In the genomic region with DNA sequence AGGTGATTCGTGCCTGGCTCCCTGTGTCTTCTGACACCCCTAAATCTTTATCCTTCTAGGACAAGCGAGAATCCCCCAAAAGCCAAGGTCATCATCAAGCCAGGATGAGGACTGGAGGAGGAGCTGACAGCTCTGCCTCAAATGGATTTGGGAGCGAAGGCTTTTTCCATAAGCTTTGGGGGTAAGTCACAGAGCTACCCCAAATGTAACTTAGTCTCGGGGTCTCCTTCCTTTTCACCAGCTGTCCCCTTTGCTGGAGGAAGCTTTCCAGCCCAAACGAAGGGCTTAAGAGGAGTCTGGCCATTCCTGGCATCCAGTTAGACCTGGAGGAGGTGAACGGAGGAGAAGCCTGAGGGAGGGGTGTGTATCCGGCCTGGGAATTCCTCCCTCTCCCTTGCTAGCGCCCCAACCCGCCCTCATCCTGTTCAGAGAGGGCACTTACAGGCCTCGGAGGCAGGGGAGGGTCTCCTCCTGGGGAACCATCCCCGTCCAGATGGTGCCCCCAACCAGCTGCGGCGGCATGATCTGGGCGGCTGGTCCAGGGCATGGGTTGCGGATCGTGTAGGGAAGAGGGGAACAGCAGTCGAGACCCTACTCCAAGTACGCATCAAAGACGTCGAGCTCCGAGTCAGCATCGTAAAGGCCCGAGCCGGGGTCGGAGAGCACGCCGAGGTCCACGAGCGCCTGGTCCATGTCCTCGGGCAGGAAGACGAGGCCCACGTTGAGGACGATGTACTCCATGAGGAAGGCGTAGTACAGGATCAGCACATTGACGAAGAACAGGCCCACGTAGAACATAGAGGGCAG, we compare ENCODE assay signal across 8 cellular contexts. TPM values are rescaled to one million over a fixed set of nuclear protein-coding genes. Genes with fewer than 3 reads are reported as not detected.
A peak's percentile ranks its signal among the peaks of the same experiment; 100 is the strongest.
DNase-seq lines count a peak whose midpoint lies in the region; ATAC-seq and TF ChIP-seq lines count a peak whose summit lies in the region.

No MANE protein-coding gene starts in this region.

- H3K9ac ChIP-seq in Loucy (ENCODE audit: low read depth, low read length, poor library complexity, severe bottlenecking) = peak overlapping the region; percentile 67

- no peak overlapping the region for H2AFZ ChIP-seq in Loucy (ENCODE audit: low read length)

- H3K9me3 Mint-ChIP-seq in chondrocyte (ENCODE audit: low read depth) (no peaks in the 10 kb centered on the region), naive B cell (no peaks in the 10 kb centered on the region)

- peaks cover 40% of the 10 kb centered on the region for H3K4me1 ChIP-seq in Loucy (ENCODE audit: insufficient read depth, low read length, poor library complexity, severe bottlenecking)

- peak; percentile 60 for DNase-seq in ELF-1 (ENCODE audit: low read depth, low spot score)
- no peak for DNase-seq in chondrocyte (ENCODE audit: low spot score)
- no peak for DNase-seq in naive B cell
- DNase-seq in effector CD4-positive, alpha-beta T cell = no peak
- no peak for DNase-seq in SIG-M5 (lab: John Stamatoyannopoulos, UW)

- H3K27me3 Mint-ChIP-seq in chondrocyte (ENCODE audit: low read depth) = no peaks in the 10 kb centered on the region
- no peaks in the 10 kb centered on the region for H3K27me3 Mint-ChIP-seq in naive B cell

- H3K36me3 Mint-ChIP-seq in chondrocyte (ENCODE audit: low read depth) (peaks cover 5% of the 10 kb centered on the region), naive B cell (no peaks in the 10 kb centered on the region)

- peaks cover 31% of the 10 kb centered on the region; the same call in 1 of the 2 replicates for H3K79me2 ChIP-seq in Loucy (ENCODE audit: insufficient read depth, low read length)

- no peaks in the 10 kb centered on the region for H3K36me3 ChIP-seq in Loucy (ENCODE audit: insufficient read depth, low read length)

- H3K4me1 Mint-ChIP-seq in chondrocyte (ENCODE audit: low read depth) (peaks cover 75% of the 10 kb centered on the region), naive B cell (peaks cover 72 to 88% (median 75%) of the 10 kb centered on the region in 3 donors)

- H3K27me3 ChIP-seq in Loucy (ENCODE audit: insufficient read depth, low read length, poor library complexity, severe bottlenecking) = no peaks in the 10 kb centered on the region

- no peaks in the 10 kb centered on the region for H3K9me2 ChIP-seq in Loucy (replicated peaks; ENCODE audit: low read depth, low read length)

- H3K4me3 Mint-ChIP-seq in chondrocyte (ENCODE audit: unreplicated experiment) (peak overlapping the region; percentile 94), naive B cell (peak overlapping the region; percentile 92 to 95 (median 94))

- peak overlapping the region; percentile 87 for H3K4me2 ChIP-seq in Loucy (ENCODE audit: low read depth, low read length, poor library complexity, severe bottlenecking)

- peak overlapping the region; percentile 81 for H3K4me3 ChIP-seq in Loucy (ENCODE audit: low read length, poor library complexity, severe bottlenecking)

- peak overlapping the region; percentile 32 for H3K27ac Mint-ChIP-seq in chondrocyte (ENCODE audit: unreplicated experiment)
- peak overlapping the region; percentile 71 to 94 (median 86) for H3K27ac Mint-ChIP-seq in naive B cell

- no peak for ATAC-seq in naive B cell (ENCODE audit: low read depth in 2 of 2)
- ATAC-seq in HG03025 (IDR thresholded peaks at IDR 0.05; ENCODE audit: low FRiP score, unreplicated experiment) = no peak
- no peak for ATAC-seq in HG02970 (IDR thresholded peaks at IDR 0.05; ENCODE audit: low FRiP score, unreplicated experiment)

- H4K20me1 ChIP-seq in Loucy (ENCODE audit: insufficient read depth, low read length, poor library complexity, severe bottlenecking) = peaks cover 11% of the 10 kb centered on the region

- H3F3A ChIP-seq in Loucy (ENCODE audit: low read depth) = peaks cover 2% of the 10 kb centered on the region; the same call in 1 of the 2 replicates

- no peaks in the 10 kb centered on the region for H3K9me3 ChIP-seq in Loucy (ENCODE audit: insufficient read depth, low read depth, low read length)

- TF ChIP-seq CTCF in Loucy (conservative IDR thresholded peaks at IDR 0.05; ENCODE audit: low read length) (no peak), chondrocyte (IDR thresholded peaks at IDR 0.05) (no peak)

RNA-seq across cellular contexts. Expression of a gene that starts 0.9 kb away (rescaled TPM):
- total RNA-seq in chondrocyte = 37.2 to 41.1 TPM (median 40.6 TPM) in 3 replicates
- 10 to 100 TPM; 10.1 to 22.6 (median 15.6) TPM for polyA plus RNA-seq in naive B cell (ENCODE audit: low read depth in 6 of 6)

RNA-seq across cellular contexts. Expression of a gene that starts 3.0 kb away (rescaled TPM):
- 17.9 to 23.1 TPM (median 19.4 TPM) in 3 replicates for total RNA-seq in chondrocyte
- 10 to 100 TPM; 11.8 to 34.9 (median 18.7) TPM for polyA plus RNA-seq in naive B cell (ENCODE audit: low read depth in 6 of 6)
